In genomic region chr17:4607261-4607731, GRCh38 we compare ENCODE assay signal across 1 cellular context.
TF ChIP-seq lines count a peak whose summit lies in the region.

No MANE protein-coding gene starts in this region.

TF ChIP-seq in H1, 55 proteins besides CTCF, POLR2A, EP300 and RAD21:
- TF ChIP-seq CEBPB (IDR thresholded peaks at IDR 0.05; ENCODE audit: low read depth, low read length) (no peak), TEAD4 (IDR thresholded peaks at IDR 0.05; ENCODE audit: low read depth, low read length) (no peak), HDAC2 (IDR thresholded peaks at IDR 0.05; ENCODE audit: borderline replicate concordance in 1 of 2, low read depth in 2 of 2, low read length in 2 of 2) (no peak), SAP30 (IDR thresholded peaks at IDR 0.05; ENCODE audit: insufficient read depth, insufficient replicate concordance, low read length) (no peak), NANOG (IDR thresholded peaks at IDR 0.05; ENCODE audit: insufficient read depth, low read depth, low read length, poor library complexity, severe bottlenecking) (no peak), JUN (IDR thresholded peaks at IDR 0.05; ENCODE audit: low read depth, low read length) (no peak), CBX8 (IDR thresholded peaks at IDR 0.05; ENCODE audit: borderline replicate concordance, low read depth, low read length) (no peak), JUND (IDR thresholded peaks at IDR 0.05; ENCODE audit: low read length) (no peak), RXRA (IDR thresholded peaks at IDR 0.05; ENCODE audit: insufficient read depth, low read depth, low read length) (no peak), KDM4A (IDR thresholded peaks at IDR 0.05; ENCODE audit: low read depth, low read length, severe bottlenecking) (no peak), RBBP5 (IDR thresholded peaks at IDR 0.05; ENCODE audit: borderline replicate concordance, low read depth, low read length) (no peak), RNF2 (IDR thresholded peaks at IDR 0.05; ENCODE audit: borderline replicate concordance, low read depth, low read length, missing control alignments, poor library complexity, severe bottlenecking) (no peak), E2F6 (IDR thresholded peaks at IDR 0.05) (no peak), CREB1 (IDR thresholded peaks at IDR 0.05) (no peak), POU5F1 (IDR thresholded peaks at IDR 0.05; ENCODE audit: low read depth, low read length) (no peak), BACH1 (IDR thresholded peaks at IDR 0.05; ENCODE audit: low read length) (no peak), TCF12 (IDR thresholded peaks at IDR 0.05; ENCODE audit: low read depth, low read length) (no peak), TAF1 (IDR thresholded peaks at IDR 0.05; ENCODE audit: low read depth, low read length) (no peak), FOSL1 (IDR thresholded peaks at IDR 0.05; ENCODE audit: insufficient read depth, low read depth, low read length) (no peak), RFX5 (IDR thresholded peaks at IDR 0.05; ENCODE audit: borderline replicate concordance, low read depth, low read length) (no peak)
